ENCODE assay signal across 8 cellular contexts in genomic region chr2:20578895-20579825, GRCh38.
DNase-seq lines count a peak whose midpoint lies in the region; ATAC-seq, FAIRE-seq and TF ChIP-seq lines count a peak whose summit lies in the region.

No MANE protein-coding gene starts in this region.

- H3K36me3 ChIP-seq in mucosa of rectum (ENCODE audit: control insufficient read depth in 2 of 2, insufficient read depth in 2 of 2, low read length in 2 of 2): no peaks in the 10 kb centered on the region

- no peaks in the 10 kb centered on the region for H3K27me3 ChIP-seq in mucosa of rectum (ENCODE audit: control insufficient read depth in 2 of 2, insufficient read depth in 2 of 2, low read length in 2 of 2)

- peaks cover 27% of the 10 kb centered on the region for H3K4me1 Mint-ChIP-seq in activated T-cell treated with anti-CD3 and anti-CD28 coated beads, Interleukin-2, amount 50 U/mL, for 72 hours (ENCODE audit: low read depth)

- no peak for DNase-seq in activated T-cell treated with anti-CD3 and anti-CD28 coated beads, Interleukin-2, amount 50 U/mL, for 72 hours
- no peak for DNase-seq in activated T-cell treated with anti-CD3 and anti-CD28 coated beads, Interleukin-2, amount 50 U/mL, for 1 hour
- peak; percentile 99 for DNase-seq in RCC 7860 (ENCODE audit: low spot score)
- peak; percentile 91 for DNase-seq in erythroblast (lab: John Stamatoyannopoulos, UW)
- no peak for DNase-seq in NCI-H1092 treated with DMSO at 0.1 percent for 48 hours (lab: John Stamatoyannopoulos, UW)
- DNase-seq in GDM1 (lab: John Stamatoyannopoulos, UW): no peak

- H3K9me3 ChIP-seq in mucosa of rectum (ENCODE audit: control insufficient read depth in 2 of 2, low read length in 2 of 2): peaks cover 0 to 2% of the 10 kb centered on the region in 2 donors

- peak overlapping the region; percentile 58 for H3K27ac Mint-ChIP-seq in activated T-cell treated with anti-CD3 and anti-CD28 coated beads, Interleukin-2, amount 50 U/mL, for 72 hours

- peak; percentile 88 for FAIRE-seq in RCC 7860 (lab: Jason Lieb, UNC)

- H3K27me3 Mint-ChIP-seq in activated T-cell treated with anti-CD3 and anti-CD28 coated beads, Interleukin-2, amount 50 U/mL, for 72 hours (ENCODE audit: low read depth): no peaks in the 10 kb centered on the region

- no peak overlapping the region for H3K4me3 ChIP-seq in mucosa of rectum (ENCODE audit: low read length in 2 of 2)

- H3K9ac ChIP-seq in mucosa of rectum (ENCODE audit: low read depth in 1 of 2, low read length in 2 of 2): no peak overlapping the region

- no peaks in the 10 kb centered on the region for H3K9me3 Mint-ChIP-seq in activated T-cell treated with anti-CD3 and anti-CD28 coated beads, Interleukin-2, amount 50 U/mL, for 72 hours

- peaks cover 5 to 26% of the 10 kb centered on the region in 2 donors for H3K4me1 ChIP-seq in mucosa of rectum (ENCODE audit: control insufficient read depth in 2 of 2, insufficient read depth in 2 of 2, low read length in 2 of 2)

- peaks cover 2 to 4% of the 10 kb centered on the region in 2 donors for H3K36me3 Mint-ChIP-seq in activated T-cell treated with anti-CD3 and anti-CD28 coated beads, Interleukin-2, amount 50 U/mL, for 72 hours (ENCODE audit: insufficient read depth in 2 of 2)

- ATAC-seq in activated T-cell treated with anti-CD3 and anti-CD28 coated beads, Interleukin-2, amount 50 U/mL, for 72 hours (replicated peaks in 1 of 2): no peak
- ATAC-seq in HG02981 (IDR thresholded peaks at IDR 0.05; ENCODE audit: unreplicated experiment): peak; percentile 55

- peak overlapping the region; percentile 57 to 67 for H3K27ac ChIP-seq in mucosa of rectum (ENCODE audit: low read depth in 2 of 2, low read length in 2 of 2)

- H3K4me3 Mint-ChIP-seq in activated T-cell treated with anti-CD3 and anti-CD28 coated beads, Interleukin-2, amount 50 U/mL, for 72 hours: no peak overlapping the region

- peak; percentile 35 for TF ChIP-seq POLR2A in erythroblast (IDR thresholded peaks at IDR 0.05; ENCODE audit: low read length)

Comparison
In these comparisons a context has a peak if more than half of its experiments do, and no peak if none do; other contexts are left out.
1. DNase-seq: peak in RCC 7860 (single experiment) and erythroblast (2 of 2); none in activated T-cell treated with anti-CD3 and anti-CD28 coated beads, Interleukin-2, amount 50 U/mL, for 72 hours (0 of 2), activated T-cell treated with anti-CD3 and anti-CD28 coated beads, Interleukin-2, amount 50 U/mL, for 1 hour (single experiment), NCI-H1092 treated with DMSO at 0.1 percent for 48 hours (single experiment) and GDM1 (single experiment).